In the genomic region with DNA sequence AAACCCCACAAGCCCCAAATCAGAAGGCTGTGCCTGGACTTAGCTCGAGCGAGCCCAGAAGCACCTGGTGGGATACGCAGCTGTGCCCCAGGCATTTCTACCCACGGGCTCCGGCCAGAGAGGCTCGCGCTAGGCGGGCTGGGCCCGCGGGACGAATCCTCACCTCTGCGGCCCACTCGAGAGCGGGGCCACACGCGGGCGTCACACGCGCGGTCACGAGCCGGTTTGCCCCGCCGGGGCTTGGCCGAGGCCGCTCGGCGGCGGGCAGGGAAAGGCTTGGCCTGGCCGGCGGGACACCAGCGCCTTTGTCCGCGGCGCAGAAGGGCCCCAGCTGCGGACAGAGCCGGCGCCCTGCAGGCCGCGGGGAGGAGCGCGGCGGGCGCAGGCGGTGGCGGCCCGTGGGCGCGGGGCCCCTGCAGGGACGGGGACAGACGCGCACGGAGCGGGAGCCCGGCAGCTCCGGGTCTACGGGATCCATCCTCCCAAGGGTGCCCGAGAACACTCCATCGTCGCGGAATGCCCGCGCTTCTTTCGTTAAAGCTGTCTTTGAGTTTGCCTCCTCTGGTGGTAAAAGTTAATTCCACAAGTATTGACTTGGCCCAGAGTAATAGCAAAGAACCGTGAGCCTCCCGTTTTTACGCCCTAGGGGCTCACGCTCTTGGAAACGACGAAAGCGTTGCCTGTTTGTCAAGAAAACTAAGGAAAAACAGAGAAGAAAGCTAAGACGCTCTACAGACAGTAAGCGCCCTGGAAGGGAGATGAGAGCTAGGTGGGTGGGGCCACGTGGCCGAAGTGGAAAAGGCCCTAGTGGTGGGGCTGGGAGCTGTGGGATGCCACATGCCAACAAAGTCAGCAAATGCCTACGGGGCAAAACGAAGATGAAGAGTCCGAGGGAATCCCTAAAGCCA, we compare ENCODE assay signal across 8 cellular contexts. TPM values are rescaled to one million over a fixed set of nuclear protein-coding genes. Genes with fewer than 3 reads are reported as not detected.
DNase-seq lines count a peak whose midpoint lies in the region; ATAC-seq and TF ChIP-seq lines count a peak whose summit lies in the region.

No MANE protein-coding gene starts in this region.

- DNase-seq in NB4 (ENCODE audit: low read depth) = peak; percentile 27
- DNase-seq in neuronal stem cell (ENCODE audit: low spot score) = no peak
- peak in 1 of 2 donors; percentile 20 for DNase-seq in tibial nerve (ENCODE audit: low spot score in 2 of 2)
- DNase-seq in Karpas-422 = no peak

- H2BK120ac ChIP-seq in neuronal stem cell (ENCODE audit: low read depth, low read length) = no peak overlapping the region

- H2AFZ ChIP-seq in neuronal stem cell (ENCODE audit: low read length) (peak overlapping the region; percentile 33), Karpas-422 (ENCODE audit: low read length) (no peak overlapping the region)

- H3K23ac ChIP-seq in neuronal stem cell (ENCODE audit: low read depth, low read length, poor library complexity) = no peak overlapping the region

- peaks cover 6 to 15% (median 11%) of the 10 kb centered on the region in 10 experiments; a peak in 17 of 20 replicates for H3K4me1 ChIP-seq in BLaER1 treated with 17β-estradiol and CSF1 and Interleukin-3, amounts not matched to agents 10 nM and 100 nM
- H3K4me1 ChIP-seq in gastroesophageal sphincter (peaks cover 0 to 15% (median 0%) of the 10 kb centered on the region in 3 donors), neuronal stem cell (ENCODE audit: control insufficient read depth in 2 of 2, insufficient read depth in 1 of 2, low read depth in 1 of 2, low read length in 2 of 2) (peaks cover 0 to 4% of the 10 kb centered on the region in 2 donors), tibial nerve (peaks cover 0 to 11% (median 8%) of the 10 kb centered on the region in 4 donors), Karpas-422 (ENCODE audit: low read length) (no peaks in the 10 kb centered on the region)

- H3K27ac Mint-ChIP-seq in activated T-helper 17 cell treated with anti-CD3 and anti-CD28 coated beads, Interleukin-2, amount 50 U/mL, for 72 hours = no peak overlapping the region

- no peak overlapping the region for H3K4ac ChIP-seq in neuronal stem cell (ENCODE audit: low read length)

- H3K36me3 ChIP-seq in BLaER1 treated with 17β-estradiol and CSF1 and Interleukin-3, amounts not matched to agents 10 nM and 100 nM = no peaks in the 10 kb centered on the region
- no peaks in the 10 kb centered on the region for H3K36me3 ChIP-seq in gastroesophageal sphincter
- H3K36me3 ChIP-seq in neuronal stem cell (replicated peaks in 1 of 2; ENCODE audit: control insufficient read depth in 2 of 2, insufficient read depth in 2 of 2, low read length in 2 of 2) = no peaks in the 10 kb centered on the region
- no peaks in the 10 kb centered on the region for H3K36me3 ChIP-seq in tibial nerve
- no peaks in the 10 kb centered on the region for H3K36me3 ChIP-seq in Karpas-422 (ENCODE audit: insufficient read depth, low read length)

- 0 to 2% methylated on average over 4 to 9 of the region's 78 CpGs for WGBS in gastroesophageal sphincter (ENCODE audit: low coverage in 1 of 2), 2 donors
- no CpG with 5 or more reads among the region's 78 CpGs for WGBS in neuronal stem cell (ENCODE audit: extremely low coverage in 2 of 2, insufficient read length in 2 of 2, insufficient replicate concordance in 1 of 2), 2 donors
- 2 to 5% methylated on average over 43 to 46 of the region's 78 CpGs for WGBS in tibial nerve, 2 donors

- H3K79me2 ChIP-seq in Karpas-422 (ENCODE audit: low read length) = no peaks in the 10 kb centered on the region

- H4K20me1 ChIP-seq in BLaER1 treated with 17β-estradiol and CSF1 and Interleukin-3, amounts not matched to agents 10 nM and 100 nM = peaks cover 0 to 7% (median 0%) of the 10 kb centered on the region in 11 experiments; a peak in 5 of 22 replicates
- H4K20me1 ChIP-seq in Karpas-422 (ENCODE audit: insufficient read depth, low read depth, low read length) = no peaks in the 10 kb centered on the region

- peaks cover 32 to 51% (median 46%) of the 10 kb centered on the region in 11 experiments for H3K27me3 ChIP-seq in BLaER1 treated with 17β-estradiol and CSF1 and Interleukin-3, amounts not matched to agents 10 nM and 100 nM
- no peaks in the 10 kb centered on the region for H3K27me3 ChIP-seq in gastroesophageal sphincter
- no peaks in the 10 kb centered on the region for H3K27me3 ChIP-seq in neuronal stem cell (ENCODE audit: control insufficient read depth in 3 of 3, insufficient read depth in 3 of 3, low read depth in 1 of 3, low read length in 3 of 3)
- H3K27me3 ChIP-seq in tibial nerve = no peaks in the 10 kb centered on the region
- H3K27me3 ChIP-seq in Karpas-422 (ENCODE audit: low read length) = no peaks in the 10 kb centered on the region

- TF ChIP-seq CTCF in NB4 (IDR thresholded peaks at IDR 0.05; ENCODE audit: low read depth, low read length) = no peak
- TF ChIP-seq CTCF in gastroesophageal sphincter (IDR thresholded peaks at IDR 0.05) = peak in 3 of 4 experiments; percentile 40 to 55 (median 52)
- peak; percentile 16 to 71 (median 41) for TF ChIP-seq CTCF in tibial nerve (IDR thresholded peaks at IDR 0.05)

- peaks cover 5% of the 10 kb centered on the region for H3K4me1 Mint-ChIP-seq in activated T-helper 17 cell treated with anti-CD3 and anti-CD28 coated beads, Interleukin-2, amount 50 U/mL, for 72 hours

- TF ChIP-seq POLR2A in NB4 (IDR thresholded peaks at IDR 0.05; ENCODE audit: extremely low read depth, insufficient read length) (no peak), gastroesophageal sphincter (IDR thresholded peaks at IDR 0.05) (no peak), tibial nerve (IDR thresholded peaks at IDR 0.05) (no peak)

- peak overlapping the region in 8 of 11 experiments; percentile 2 to 66 (median 32); a peak in 14 of 22 replicates for H3K9ac ChIP-seq in BLaER1 treated with 17β-estradiol and CSF1 and Interleukin-3, amounts not matched to agents 10 nM and 100 nM
- H3K9ac ChIP-seq in neuronal stem cell (ENCODE audit: low read depth, low read length, poor library complexity) (peak overlapping the region; percentile 78), Karpas-422 (ENCODE audit: low read length) (no peak overlapping the region)

- peak overlapping the region; percentile 41 to 65 (median 53) for H3K4me3 ChIP-seq in BLaER1 treated with 17β-estradiol and CSF1 and Interleukin-3, amounts not matched to agents 10 nM and 100 nM
- H3K4me3 ChIP-seq in NB4 (ENCODE audit: low read depth, low read length) (no peak overlapping the region), gastroesophageal sphincter (peak overlapping the region; percentile 31 to 65), neuronal stem cell (ENCODE audit: low read length in 2 of 2) (peak overlapping the region in 1 of 2 donors; percentile 70), tibial nerve (peak overlapping the region; percentile 33 to 62 (median 42)), Karpas-422 (ENCODE audit: low read length) (no peak overlapping the region)

- H3K79me1 ChIP-seq in neuronal stem cell (ENCODE audit: low read depth, low read length) = no peaks in the 10 kb centered on the region

- H3K9me2 ChIP-seq in Karpas-422 (replicated peaks; ENCODE audit: insufficient read depth, low read length) = no peaks in the 10 kb centered on the region

- H3K14ac ChIP-seq in neuronal stem cell (ENCODE audit: low read length) = no peak overlapping the region

- no peak overlapping the region for H4K8ac ChIP-seq in neuronal stem cell (ENCODE audit: low read depth, low read length)

- H3K4me2 ChIP-seq in BLaER1 treated with 17β-estradiol and CSF1 and Interleukin-3, amounts not matched to agents 10 nM and 100 nM = peak overlapping the region; percentile 71 to 93 (median 85)
- H3K4me2 ChIP-seq in neuronal stem cell (ENCODE audit: insufficient read depth, low read length, poor library complexity, severe bottlenecking) (peak overlapping the region; percentile 47), Karpas-422 (ENCODE audit: low read depth, low read length, poor library complexity, severe bottlenecking) (no peak overlapping the region)

- peaks cover 25% of the 10 kb centered on the region for H3K27me3 Mint-ChIP-seq in activated T-helper 17 cell treated with anti-CD3 and anti-CD28 coated beads, Interleukin-2, amount 50 U/mL, for 72 hours

- H3K9me3 ChIP-seq in BLaER1 treated with 17β-estradiol and CSF1 and Interleukin-3, amounts not matched to agents 10 nM and 100 nM (replicated peaks in 1 of 11) = no peaks in the 10 kb centered on the region; a peak in 1 of 22 replicates
- no peaks in the 10 kb centered on the region for H3K9me3 ChIP-seq in gastroesophageal sphincter
- H3K9me3 ChIP-seq in neuronal stem cell (replicated peaks in 1 of 2; ENCODE audit: control insufficient read depth in 2 of 2, insufficient read depth in 1 of 2, low read depth in 1 of 2, low read length in 2 of 2) = no peaks in the 10 kb centered on the region
- no peaks in the 10 kb centered on the region for H3K9me3 ChIP-seq in tibial nerve
- no peaks in the 10 kb centered on the region for H3K9me3 ChIP-seq in Karpas-422 (ENCODE audit: low read length)

- H3K9me3 Mint-ChIP-seq in activated T-helper 17 cell treated with anti-CD3 and anti-CD28 coated beads, Interleukin-2, amount 50 U/mL, for 72 hours = no peaks in the 10 kb centered on the region

- H2BK12ac ChIP-seq in neuronal stem cell (ENCODE audit: low read length) = no peak overlapping the region

- H2AK5ac ChIP-seq in neuronal stem cell (ENCODE audit: low read depth, low read length) = no peak overlapping the region

- peak overlapping the region; percentile 98 for H3K18ac ChIP-seq in neuronal stem cell (ENCODE audit: low read length)

- peak overlapping the region; percentile 6 for H4K91ac ChIP-seq in neuronal stem cell (ENCODE audit: low read depth, low read length, poor library complexity)

- H2BK5ac ChIP-seq in neuronal stem cell (ENCODE audit: low read length) = no peak overlapping the region

- no peaks in the 10 kb centered on the region for H3K36me3 Mint-ChIP-seq in activated T-helper 17 cell treated with anti-CD3 and anti-CD28 coated beads, Interleukin-2, amount 50 U/mL, for 72 hours (ENCODE audit: low read depth)

- H2BK15ac ChIP-seq in neuronal stem cell (ENCODE audit: low read length) = peak overlapping the region; percentile 89

- peak; percentile 87 for ATAC-seq in activated T-helper 17 cell treated with anti-CD3 and anti-CD28 coated beads, Interleukin-2, amount 50 U/mL, for 72 hours (replicated peaks)
- ATAC-seq in gastroesophageal sphincter = peak; percentile 84
- no peak for ATAC-seq in HG02610 (IDR thresholded peaks at IDR 0.05; ENCODE audit: unreplicated experiment)

- H3K27ac ChIP-seq in BLaER1 treated with 17β-estradiol and CSF1 and Interleukin-3, amounts not matched to agents 10 nM and 100 nM = no peak overlapping the region
- peak overlapping the region in 3 of 4 donors; percentile 66 to 85 (median 82) for H3K27ac ChIP-seq in gastroesophageal sphincter
- peak overlapping the region; percentile 43 for H3K27ac ChIP-seq in neuronal stem cell (replicated peaks; ENCODE audit: low read length)
- peak overlapping the region; percentile 44 to 93 (median 85) for H3K27ac ChIP-seq in tibial nerve
- no peak overlapping the region for H3K27ac ChIP-seq in Karpas-422 (ENCODE audit: low read length)

- TF ChIP-seq EP300 in gastroesophageal sphincter (IDR thresholded peaks at IDR 0.05) = no peak
- peak in 1 of 2 donors; percentile 37 for TF ChIP-seq EP300 in tibial nerve (IDR thresholded peaks at IDR 0.05)

- peak overlapping the region; percentile 74 for H3K4me3 Mint-ChIP-seq in activated T-helper 17 cell treated with anti-CD3 and anti-CD28 coated beads, Interleukin-2, amount 50 U/mL, for 72 hours

RNA-seq across cellular contexts. Expression of gene TYRO3, which starts 26.4 kb away (rescaled TPM):
- 1 to 10 TPM; 1.7 to 2.7 TPM for total RNA-seq in activated T-helper 17 cell treated with anti-CD3 and anti-CD28 coated beads, Interleukin-2, amount 50 U/mL, for 72 hours
- 1 to 10 TPM; 3.1 to 9.5 (median 8.4) TPM for total RNA-seq in gastroesophageal sphincter
- polyA plus RNA-seq in neuronal stem cell (2013, experiment 1 of 2) = 121 TPM
- polyA plus RNA-seq in neuronal stem cell (2013, experiment 2 of 2) = 118 TPM
- 10 to 100 TPM; 21.0 to 28.5 (median 23.9) TPM for total RNA-seq in tibial nerve
- 0.37 and 1.1 TPM in 2 replicates for total RNA-seq in Karpas-422 (2014; rRNA removed; shearing (Covaris generic); ENCODE audit: low replicate concordance)

RNA-seq across cellular contexts. Expression of gene RPAP1, which starts 41.3 kb away (rescaled TPM):
- total RNA-seq in activated T-helper 17 cell treated with anti-CD3 and anti-CD28 coated beads, Interleukin-2, amount 50 U/mL, for 72 hours = 10 to 100 TPM; 51.2 to 70.0 TPM
- 10 to 100 TPM; 10.4 to 33.1 (median 12.6) TPM for total RNA-seq in gastroesophageal sphincter
- 21.6 TPM for polyA plus RNA-seq in neuronal stem cell (2013, experiment 1 of 2)
- polyA plus RNA-seq in neuronal stem cell (2013, experiment 2 of 2) = 20.4 TPM
- total RNA-seq in tibial nerve = 10 to 100 TPM; 16.4 to 47.7 (median 31.8) TPM
- total RNA-seq in Karpas-422 (2014; rRNA removed; shearing (Covaris generic); ENCODE audit: low replicate concordance) = 17.4 and 26.2 TPM in 2 replicates

Comparison
In these comparisons a context has a peak if more than half of its experiments do, and no peak if none do; other contexts are left out.
1. H3K27ac ChIP-seq: peak in gastroesophageal sphincter (3 of 4), neuronal stem cell (single experiment) and tibial nerve (4 of 4); none in BLaER1 treated with 17β-estradiol and CSF1 and Interleukin-3, amounts not matched to agents 10 nM and 100 nM (0 of 11) and Karpas-422 (single experiment).
2. H3K4me3 ChIP-seq: peak in BLaER1 treated with 17β-estradiol and CSF1 and Interleukin-3, amounts not matched to agents 10 nM and 100 nM (10 of 10), gastroesophageal sphincter (2 of 2) and tibial nerve (4 of 4); none in NB4 (single experiment) and Karpas-422 (single experiment).